In the genomic region with DNA sequence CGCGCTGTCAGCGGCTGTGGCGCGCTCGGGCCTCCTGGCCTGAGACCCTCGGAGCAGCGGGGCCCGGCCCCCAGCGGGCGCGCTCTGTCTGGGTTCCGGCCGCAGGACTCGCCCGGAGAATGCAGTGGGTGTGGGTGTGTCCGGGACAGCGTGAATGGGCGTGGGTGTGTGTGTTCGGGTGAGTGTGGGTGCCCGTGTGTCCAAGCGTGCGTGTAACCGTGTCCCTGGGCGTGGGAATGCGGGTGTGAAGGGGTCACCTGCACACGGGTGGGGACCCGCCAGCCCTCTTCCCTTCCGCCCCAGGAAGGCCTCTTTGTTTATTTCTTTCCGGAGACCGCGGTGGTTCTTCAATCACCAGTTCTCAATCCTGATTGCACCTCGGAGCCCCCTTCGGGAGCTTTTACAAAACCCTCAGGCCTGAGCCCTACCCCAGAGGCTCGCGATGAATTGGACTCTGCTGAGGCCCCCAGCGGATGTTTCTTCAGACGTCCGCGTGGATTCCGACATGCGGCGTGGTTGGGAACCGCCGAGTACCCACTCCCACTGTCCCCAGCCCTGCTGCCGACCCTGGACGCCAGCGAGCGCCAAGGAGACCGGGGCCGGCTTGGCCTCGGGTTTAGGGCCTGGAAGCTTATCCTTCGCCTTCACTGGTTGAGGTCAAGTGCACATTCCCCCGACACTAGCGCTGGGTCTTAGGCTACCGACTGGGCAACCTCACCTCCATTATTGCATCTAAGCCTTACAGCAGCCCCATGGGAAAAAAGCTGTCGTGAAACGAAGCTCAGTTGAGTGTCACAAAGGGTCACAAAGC, we compare ENCODE assay signal across 2 cellular contexts.
TF ChIP-seq lines count a peak whose summit lies in the region.

No MANE protein-coding gene starts in this region.

TF ChIP-seq in SK-N-SH, 30 proteins besides CTCF, POLR2A, EP300 and RAD21 (continued from another document):
- TF ChIP-seq, protein P1, sequence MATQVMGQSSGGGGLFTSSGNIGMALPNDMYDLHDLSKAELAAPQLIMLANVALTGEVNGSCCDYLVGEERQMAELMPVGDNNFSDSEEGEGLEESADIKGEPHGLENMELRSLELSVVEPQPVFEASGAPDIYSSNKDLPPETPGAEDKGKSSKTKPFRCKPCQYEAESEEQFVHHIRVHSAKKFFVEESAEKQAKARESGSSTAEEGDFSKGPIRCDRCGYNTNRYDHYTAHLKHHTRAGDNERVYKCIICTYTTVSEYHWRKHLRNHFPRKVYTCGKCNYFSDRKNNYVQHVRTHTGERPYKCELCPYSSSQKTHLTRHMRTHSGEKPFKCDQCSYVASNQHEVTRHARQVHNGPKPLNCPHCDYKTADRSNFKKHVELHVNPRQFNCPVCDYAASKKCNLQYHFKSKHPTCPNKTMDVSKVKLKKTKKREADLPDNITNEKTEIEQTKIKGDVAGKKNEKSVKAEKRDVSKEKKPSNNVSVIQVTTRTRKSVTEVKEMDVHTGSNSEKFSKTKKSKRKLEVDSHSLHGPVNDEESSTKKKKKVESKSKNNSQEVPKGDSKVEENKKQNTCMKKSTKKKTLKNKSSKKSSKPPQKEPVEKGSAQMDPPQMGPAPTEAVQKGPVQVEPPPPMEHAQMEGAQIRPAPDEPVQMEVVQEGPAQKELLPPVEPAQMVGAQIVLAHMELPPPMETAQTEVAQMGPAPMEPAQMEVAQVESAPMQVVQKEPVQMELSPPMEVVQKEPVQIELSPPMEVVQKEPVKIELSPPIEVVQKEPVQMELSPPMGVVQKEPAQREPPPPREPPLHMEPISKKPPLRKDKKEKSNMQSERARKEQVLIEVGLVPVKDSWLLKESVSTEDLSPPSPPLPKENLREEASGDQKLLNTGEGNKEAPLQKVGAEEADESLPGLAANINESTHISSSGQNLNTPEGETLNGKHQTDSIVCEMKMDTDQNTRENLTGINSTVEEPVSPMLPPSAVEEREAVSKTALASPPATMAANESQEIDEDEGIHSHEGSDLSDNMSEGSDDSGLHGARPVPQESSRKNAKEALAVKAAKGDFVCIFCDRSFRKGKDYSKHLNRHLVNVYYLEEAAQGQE (IDR thresholded peaks at IDR 0.05; ENCODE audit: low read depth, low read length), result no peak
- TF ChIP-seq MXI1 (IDR thresholded peaks at IDR 0.05; ENCODE audit: low read depth, low read length), result no peak
- TF ChIP-seq TEAD4 (IDR thresholded peaks at IDR 0.05; ENCODE audit: borderline replicate concordance, insufficient read depth), result no peak
- no peak for TF ChIP-seq FOSL2 (IDR thresholded peaks at IDR 0.05; ENCODE audit: borderline replicate concordance, low read depth)
- TF ChIP-seq ELF1 (IDR thresholded peaks at IDR 0.05), result no peak
- no peak for TF ChIP-seq NRF1 (IDR thresholded peaks at IDR 0.05; ENCODE audit: low read depth, low read length)
- no peak for TF ChIP-seq FOXM1 (IDR thresholded peaks at IDR 0.05; ENCODE audit: low read depth)
- no peak for TF ChIP-seq JUND (IDR thresholded peaks at IDR 0.05)
- no peak for TF ChIP-seq SMC3 (IDR thresholded peaks at IDR 0.05; ENCODE audit: low read depth, low read length)

TF ChIP-seq in SK-N-SH treated with all-trans-retinoic acid at 6 μM for 48 hours, 23 proteins besides CTCF, POLR2A, EP300 and RAD21 (continued from another document):
- TF ChIP-seq, protein P2, sequence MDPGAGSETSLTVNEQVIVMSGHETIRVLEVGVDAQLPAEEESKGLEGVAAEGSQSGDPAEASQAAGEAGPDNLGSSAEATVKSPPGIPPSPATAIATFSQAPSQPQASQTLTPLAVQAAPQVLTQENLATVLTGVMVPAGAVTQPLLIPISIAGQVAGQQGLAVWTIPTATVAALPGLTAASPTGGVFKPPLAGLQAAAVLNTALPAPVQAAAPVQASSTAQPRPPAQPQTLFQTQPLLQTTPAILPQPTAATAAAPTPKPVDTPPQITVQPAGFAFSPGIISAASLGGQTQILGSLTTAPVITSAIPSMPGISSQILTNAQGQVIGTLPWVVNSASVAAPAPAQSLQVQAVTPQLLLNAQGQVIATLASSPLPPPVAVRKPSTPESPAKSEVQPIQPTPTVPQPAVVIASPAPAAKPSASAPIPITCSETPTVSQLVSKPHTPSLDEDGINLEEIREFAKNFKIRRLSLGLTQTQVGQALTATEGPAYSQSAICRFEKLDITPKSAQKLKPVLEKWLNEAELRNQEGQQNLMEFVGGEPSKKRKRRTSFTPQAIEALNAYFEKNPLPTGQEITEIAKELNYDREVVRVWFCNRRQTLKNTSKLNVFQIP (CRISPR knock-in tag; IDR thresholded peaks at IDR 0.05; ENCODE audit: borderline replicate concordance, low read depth), result no peak
- TF ChIP-seq CSDC2 (CRISPR knock-in tag; IDR thresholded peaks at IDR 0.05) (no peak), ZFP30 (CRISPR knock-in tag; IDR thresholded peaks at IDR 0.05) (no peak), PPARA (CRISPR knock-in tag; IDR thresholded peaks at IDR 0.05; ENCODE audit: borderline replicate concordance) (no peak), ZC3H10 (CRISPR knock-in tag; IDR thresholded peaks at IDR 0.05) (no peak), ZNF565 (CRISPR knock-in tag; conservative IDR thresholded peaks at IDR 0.05; ENCODE audit: low read depth) (no peak), OSR1 (CRISPR knock-in tag; IDR thresholded peaks at IDR 0.05) (no peak), ISL1 (CRISPR knock-in tag; IDR thresholded peaks at IDR 0.05) (no peak), ZNF70 (CRISPR knock-in tag; IDR thresholded peaks at IDR 0.05) (no peak), TCF4 (CRISPR knock-in tag; IDR thresholded peaks at IDR 0.05; ENCODE audit: borderline replicate concordance) (no peak), ARNTL (CRISPR knock-in tag; IDR thresholded peaks at IDR 0.05; ENCODE audit: borderline replicate concordance, low read depth) (no peak), ESRRG (CRISPR knock-in tag; IDR thresholded peaks at IDR 0.05) (no peak)
- TF ChIP-seq, protein P3, sequence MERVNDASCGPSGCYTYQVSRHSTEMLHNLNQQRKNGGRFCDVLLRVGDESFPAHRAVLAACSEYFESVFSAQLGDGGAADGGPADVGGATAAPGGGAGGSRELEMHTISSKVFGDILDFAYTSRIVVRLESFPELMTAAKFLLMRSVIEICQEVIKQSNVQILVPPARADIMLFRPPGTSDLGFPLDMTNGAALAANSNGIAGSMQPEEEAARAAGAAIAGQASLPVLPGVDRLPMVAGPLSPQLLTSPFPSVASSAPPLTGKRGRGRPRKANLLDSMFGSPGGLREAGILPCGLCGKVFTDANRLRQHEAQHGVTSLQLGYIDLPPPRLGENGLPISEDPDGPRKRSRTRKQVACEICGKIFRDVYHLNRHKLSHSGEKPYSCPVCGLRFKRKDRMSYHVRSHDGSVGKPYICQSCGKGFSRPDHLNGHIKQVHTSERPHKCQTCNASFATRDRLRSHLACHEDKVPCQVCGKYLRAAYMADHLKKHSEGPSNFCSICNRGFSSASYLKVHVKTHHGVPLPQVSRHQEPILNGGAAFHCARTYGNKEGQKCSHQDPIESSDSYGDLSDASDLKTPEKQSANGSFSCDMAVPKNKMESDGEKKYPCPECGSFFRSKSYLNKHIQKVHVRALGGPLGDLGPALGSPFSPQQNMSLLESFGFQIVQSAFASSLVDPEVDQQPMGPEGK (CRISPR knock-in tag; IDR thresholded peaks at IDR 0.05; ENCODE audit: borderline replicate concordance), result no peak
- TF ChIP-seq, protein P4, sequence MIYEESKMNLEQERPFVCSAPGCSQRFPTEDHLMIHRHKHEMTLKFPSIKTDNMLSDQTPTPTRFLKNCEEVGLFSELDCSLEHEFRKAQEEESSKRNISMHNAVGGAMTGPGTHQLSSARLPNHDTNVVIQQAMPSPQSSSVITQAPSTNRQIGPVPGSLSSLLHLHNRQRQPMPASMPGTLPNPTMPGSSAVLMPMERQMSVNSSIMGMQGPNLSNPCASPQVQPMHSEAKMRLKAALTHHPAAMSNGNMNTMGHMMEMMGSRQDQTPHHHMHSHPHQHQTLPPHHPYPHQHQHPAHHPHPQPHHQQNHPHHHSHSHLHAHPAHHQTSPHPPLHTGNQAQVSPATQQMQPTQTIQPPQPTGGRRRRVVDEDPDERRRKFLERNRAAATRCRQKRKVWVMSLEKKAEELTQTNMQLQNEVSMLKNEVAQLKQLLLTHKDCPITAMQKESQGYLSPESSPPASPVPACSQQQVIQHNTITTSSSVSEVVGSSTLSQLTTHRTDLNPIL (CRISPR knock-in tag; IDR thresholded peaks at IDR 0.05; ENCODE audit: low read depth), result no peak
- TF ChIP-seq, protein P5, sequence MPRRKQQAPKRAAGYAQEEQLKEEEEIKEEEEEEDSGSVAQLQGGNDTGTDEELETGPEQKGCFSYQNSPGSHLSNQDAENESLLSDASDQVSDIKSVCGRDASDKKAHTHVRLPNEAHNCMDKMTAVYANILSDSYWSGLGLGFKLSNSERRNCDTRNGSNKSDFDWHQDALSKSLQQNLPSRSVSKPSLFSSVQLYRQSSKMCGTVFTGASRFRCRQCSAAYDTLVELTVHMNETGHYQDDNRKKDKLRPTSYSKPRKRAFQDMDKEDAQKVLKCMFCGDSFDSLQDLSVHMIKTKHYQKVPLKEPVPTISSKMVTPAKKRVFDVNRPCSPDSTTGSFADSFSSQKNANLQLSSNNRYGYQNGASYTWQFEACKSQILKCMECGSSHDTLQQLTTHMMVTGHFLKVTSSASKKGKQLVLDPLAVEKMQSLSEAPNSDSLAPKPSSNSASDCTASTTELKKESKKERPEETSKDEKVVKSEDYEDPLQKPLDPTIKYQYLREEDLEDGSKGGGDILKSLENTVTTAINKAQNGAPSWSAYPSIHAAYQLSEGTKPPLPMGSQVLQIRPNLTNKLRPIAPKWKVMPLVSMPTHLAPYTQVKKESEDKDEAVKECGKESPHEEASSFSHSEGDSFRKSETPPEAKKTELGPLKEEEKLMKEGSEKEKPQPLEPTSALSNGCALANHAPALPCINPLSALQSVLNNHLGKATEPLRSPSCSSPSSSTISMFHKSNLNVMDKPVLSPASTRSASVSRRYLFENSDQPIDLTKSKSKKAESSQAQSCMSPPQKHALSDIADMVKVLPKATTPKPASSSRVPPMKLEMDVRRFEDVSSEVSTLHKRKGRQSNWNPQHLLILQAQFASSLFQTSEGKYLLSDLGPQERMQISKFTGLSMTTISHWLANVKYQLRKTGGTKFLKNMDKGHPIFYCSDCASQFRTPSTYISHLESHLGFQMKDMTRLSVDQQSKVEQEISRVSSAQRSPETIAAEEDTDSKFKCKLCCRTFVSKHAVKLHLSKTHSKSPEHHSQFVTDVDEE (CRISPR knock-in tag; IDR thresholded peaks at IDR 0.05), result no peak
